In genomic region chr7:90952649-90952991, GRCh38 we compare ENCODE assay signal across 19 cellular contexts.
DNase-seq lines count a peak whose midpoint lies in the region; ATAC-seq, FAIRE-seq and TF ChIP-seq lines count a peak whose summit lies in the region.
"Had no signal": no experiment of that assay in that cellular context is flagged by ENCODE, and none has a peak within 500 bp of the region (broad histone marks: within the 10 kb centered on the region; RNA-seq: fewer than 3 reads in every experiment).

No MANE protein-coding gene starts in this region.

- peak; percentile 53 for FAIRE-seq in GM19239 (lab: Jason Lieb, UNC)
- FAIRE-seq: G401.6 had no signal

- DNase-seq in GM19239 (ENCODE audit: insufficient read length, low spot score): no peak
- DNase-seq in NCI-H1694 (lab: John Stamatoyannopoulos, UW): peak; percentile 11
- peak; percentile 22 for DNase-seq in astrocyte of the spinal cord (ENCODE audit: low read depth, low spot score)
- peak; percentile 13 for DNase-seq in medulla oblongata (ENCODE audit: extremely low spot score)
- no peak for DNase-seq in glutamatergic neuron
- no peak for DNase-seq in epidermal melanocyte (ENCODE audit: insufficient read length, low spot score)
- no peak for DNase-seq in HPDE6-E6E7 (ENCODE audit: extremely low spot score)
- DNase-seq: activated CD8-positive, alpha-beta memory T cell treated with anti-CD3 and anti-CD28 coated beads, Interleukin-2, amount 50 U/mL, for 4 hours; dermis blood vessel endothelial cell; HFFc6; Karpas-422; left ventricle myocardium superior; naive B cell; NCI-H187; SHP77 treated with DMSO at 0.1 percent for 48 hours had no signal

- H3K9me3 Mint-ChIP-seq in glutamatergic neuron (ENCODE audit: unreplicated experiment): peaks cover 5% of the 10 kb centered on the region
- H3K9me3 Mint-ChIP-seq: HFFc6, naive B cell had no signal

- no peak overlapping the region for H3K4me3 Mint-ChIP-seq in glutamatergic neuron (ENCODE audit: unreplicated experiment)
- H3K4me3 Mint-ChIP-seq: HFFc6, naive B cell had no signal

- ATAC-seq in GM21423 (IDR thresholded peaks at IDR 0.05; ENCODE audit: unreplicated experiment): no peak
- ATAC-seq: left ventricle myocardium superior had no signal

- H3K36me3 Mint-ChIP-seq in glutamatergic neuron (ENCODE audit: unreplicated experiment): no peaks in the 10 kb centered on the region

- no peak overlapping the region for H3K27ac Mint-ChIP-seq in glutamatergic neuron (ENCODE audit: unreplicated experiment)
- H3K27ac Mint-ChIP-seq: HFFc6 had no signal

- H3K4me3 ChIP-seq in astrocyte of the spinal cord (ENCODE audit: low read depth, low read length): no peak overlapping the region
- H3K4me3 ChIP-seq: ascending aorta, esophagus muscularis mucosa had no signal

- H3K4me1 Mint-ChIP-seq in glutamatergic neuron (ENCODE audit: low read depth, unreplicated experiment): peaks cover 19% of the 10 kb centered on the region

- in situ Hi-C loops in astrocyte of the spinal cord (cut with HindIII; ENCODE audit: low sequenced_read_pairs): no loop called here

- no peaks in the 10 kb centered on the region for H3K27me3 Mint-ChIP-seq in glutamatergic neuron (ENCODE audit: unreplicated experiment)
- H3K27me3 Mint-ChIP-seq: naive B cell had no signal

- TF ChIP-seq CTCF in astrocyte of the spinal cord (IDR thresholded peaks at IDR 0.05; ENCODE audit: low read depth, low read length): no peak
- no peak for TF ChIP-seq CTCF in glutamatergic neuron (IDR thresholded peaks at IDR 0.05; ENCODE audit: partially characterized antibody, unreplicated experiment)

Comparison
In these comparisons a context has a peak if more than half of its experiments do, and no peak if none do; other contexts are left out.
1. DNase-seq: peak in NCI-H1694 (single experiment), astrocyte of the spinal cord (single experiment) and medulla oblongata (single experiment); none in GM19239 (single experiment), glutamatergic neuron (single experiment), epidermal melanocyte (single experiment) and HPDE6-E6E7 (single experiment).